In genomic region chr5:95707534-95708188, GRCh38 we compare ENCODE assay signal across 1 cellular context.
TF ChIP-seq lines count a peak whose summit lies in the region.
"Not testable (repeated sequence)": the region's sequence is repeated elsewhere in the genome, so short reads cannot be mapped to it uniquely, and the experiment has no call there.

No MANE protein-coding gene starts in this region.

TF ChIP-seq in K562, 482 proteins besides CTCF, POLR2A, EP300 and RAD21 (continues in another document):
- TF ChIP-seq GMEB1 (CRISPR knock-in tag; IDR thresholded peaks at IDR 0.05) (peak; percentile 79), ZNF395 (CRISPR knock-in tag; IDR thresholded peaks at IDR 0.05) (peak; percentile 98), CEBPG (tag; conservative IDR thresholded peaks at IDR 0.05 in 1 of 2, IDR thresholded peaks at IDR 0.05 in 1 of 2) (peak in 1 of 2 experiments; percentile 39; a peak in 1 of 4 replicates), FOXA3 (CRISPR knock-in tag; conservative IDR thresholded peaks at IDR 0.05 in 1 of 2, IDR thresholded peaks at IDR 0.05 in 1 of 2) (0 out of 4 replicates have a peak, but pooled peaks of 1 of the 2 experiments have one; percentile 8), NCOR1 (IDR thresholded peaks at IDR 0.05) (peak; percentile 45; the same call in 1 of the 2 replicates), TEAD1 (CRISPR knock-in tag; IDR thresholded peaks at IDR 0.05) (peak in 1 of 2 experiments; percentile 98; a peak in 2 of 4 replicates), ZNF695 (CRISPR knock-in tag; IDR thresholded peaks at IDR 0.05) (peak; percentile 92), ZNF584 (CRISPR knock-in tag; IDR thresholded peaks at IDR 0.05; ENCODE audit: low read depth) (peak; percentile 91; the same call in 1 of the 2 replicates), DPF2 (IDR thresholded peaks at IDR 0.05) (peak; percentile 28; the same call in 1 of the 2 replicates), CEBPB (tag; IDR thresholded peaks at IDR 0.05) (peak; percentile 40; the same call in 1 of the 2 replicates), THRB (CRISPR knock-in tag; conservative IDR thresholded peaks at IDR 0.05) (peak; percentile 90), HDAC8 (tag; IDR thresholded peaks at IDR 0.05) (peak; percentile 95), CAMTA2 (CRISPR knock-in tag; conservative IDR thresholded peaks at IDR 0.05) (peak; percentile 87; the same call in 1 of the 2 replicates), ZNF41 (CRISPR knock-in tag; conservative IDR thresholded peaks at IDR 0.05) (peak; percentile 97), JUND (tag; IDR thresholded peaks at IDR 0.05; ENCODE audit: borderline replicate concordance, low read depth, low read length) (peak; percentile 66; the same call in 1 of the 3 replicates), TSHZ1 (CRISPR knock-in tag; IDR thresholded peaks at IDR 0.05) (peak; percentile 92), HINFP (tag; conservative IDR thresholded peaks at IDR 0.05; ENCODE audit: low read depth) (peak; percentile 91), ZNF23 (CRISPR knock-in tag; IDR thresholded peaks at IDR 0.05) (peak; percentile 67; the same call in 1 of the 2 replicates), ZNF253 (CRISPR knock-in tag; conservative IDR thresholded peaks at IDR 0.05) (peak; percentile 76; the same call in 1 of the 2 replicates), ZNF311 (CRISPR knock-in tag; IDR thresholded peaks at IDR 0.05) (peak; percentile 98), HEY1 (CRISPR knock-in tag; IDR thresholded peaks at IDR 0.05; ENCODE audit: borderline replicate concordance) (peak; percentile 74; the same call in 1 of the 2 replicates), ZNF766 (CRISPR knock-in tag; conservative IDR thresholded peaks at IDR 0.05) (peak; percentile 97), SMARCA4 (IDR thresholded peaks at IDR 0.05) (0 out of 2 replicates have a peak, but pooled peaks have one; percentile 33), OTX1 (CRISPR knock-in tag; IDR thresholded peaks at IDR 0.05) (peak; percentile 79; the same call in 1 of the 2 replicates), HMBOX1 (IDR thresholded peaks at IDR 0.05) (peak; percentile 71; the same call in 1 of the 2 replicates), ZNF507 (tag; conservative IDR thresholded peaks at IDR 0.05) (peak; percentile 42; the same call in 1 of the 2 replicates), PYGO2 (tag; IDR thresholded peaks at IDR 0.05) (peak; percentile 95), RREB1 (CRISPR knock-in tag; IDR thresholded peaks at IDR 0.05) (peak; percentile 98), ZNF445 (CRISPR knock-in tag; IDR thresholded peaks at IDR 0.05; ENCODE audit: low read depth) (peak; percentile 93), DDX20 (tag; IDR thresholded peaks at IDR 0.05; ENCODE audit: low read depth) (peak; percentile 97), MAFG (tag; conservative IDR thresholded peaks at IDR 0.05) (peak; percentile 54; the same call in 1 of the 2 replicates), MECOM (CRISPR knock-in tag; IDR thresholded peaks at IDR 0.05) (peak; percentile 91), MTF1 (CRISPR knock-in tag; IDR thresholded peaks at IDR 0.05; ENCODE audit: borderline replicate concordance) (peak; percentile 61; the same call in 1 of the 2 replicates), NFE2L1 (tag; IDR thresholded peaks at IDR 0.05; ENCODE audit: borderline replicate concordance, low read depth) (peak; percentile 61; the same call in 1 of the 2 replicates), ZNF707 (CRISPR knock-in tag; conservative IDR thresholded peaks at IDR 0.05) (peak; percentile 72), ETV1 (tag; conservative IDR thresholded peaks at IDR 0.05; ENCODE audit: low read depth) (peak; percentile 67), ZBTB26 (CRISPR knock-in tag; IDR thresholded peaks at IDR 0.05) (peak; percentile 94; the same call in 1 of the 2 replicates), ZNF134 (CRISPR knock-in tag; conservative IDR thresholded peaks at IDR 0.05) (peak; percentile 83), MTA1 (IDR thresholded peaks at IDR 0.05; ENCODE audit: borderline replicate concordance) (0 out of 2 replicates have a peak, but pooled peaks have one; percentile 34), RFX7 (CRISPR knock-in tag; IDR thresholded peaks at IDR 0.05) (peak; percentile 85; the same call in 1 of the 2 replicates), TAL1 (IDR thresholded peaks at IDR 0.05) (peak; percentile 26; the same call in 1 of the 2 replicates), ADNP (tag; IDR thresholded peaks at IDR 0.05) (0 out of 2 replicates have a peak, but pooled peaks have one; percentile 37), KLF1 (tag; IDR thresholded peaks at IDR 0.05) (peak; percentile 71), SOX6 (IDR thresholded peaks at IDR 0.05) (peak; percentile 34; the same call in 1 of the 2 replicates), ATF4 (CRISPR knock-in tag; IDR thresholded peaks at IDR 0.05) (peak; percentile 93)
- TF ChIP-seq CEBPG (CRISPR knock-in tag; IDR thresholded peaks at IDR 0.05); JUND (IDR thresholded peaks at IDR 0.05; ENCODE audit: borderline replicate concordance, low read depth, low read length): not testable (repeated sequence)
